Comparison of ENCODE assay signal across 37 cellular contexts in the genomic region with DNA sequence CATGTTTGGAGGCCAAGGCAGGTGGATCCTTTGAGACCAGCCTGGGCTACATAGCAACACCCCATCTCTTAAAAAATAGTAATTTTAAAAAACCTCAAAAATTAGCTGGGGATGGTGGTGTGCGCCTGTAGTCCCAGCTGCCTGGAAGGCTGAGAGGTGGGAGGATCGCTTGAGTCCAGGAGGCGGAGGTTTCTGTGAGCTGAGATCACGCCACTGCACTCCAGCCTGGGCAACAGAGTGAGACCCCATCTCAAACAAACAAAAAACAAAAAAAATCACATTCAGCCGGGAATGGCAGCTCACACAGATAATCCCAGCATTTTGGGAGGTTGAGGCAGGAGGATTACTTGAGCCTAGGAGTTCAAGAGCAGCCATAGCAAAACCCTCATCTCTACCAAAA. TPM values are rescaled to one million over a fixed set of nuclear protein-coding genes. Genes with fewer than 3 reads are reported as not detected.
DNase-seq lines count a peak whose midpoint lies in the region; ATAC-seq, FAIRE-seq and TF ChIP-seq lines count a peak whose summit lies in the region.
"Had no signal": no experiment of that assay in that cellular context is flagged by ENCODE, and none has a peak within 500 bp of the region (broad histone marks: within the 10 kb centered on the region; RNA-seq: fewer than 3 reads in every experiment).

No MANE protein-coding gene starts in this region.

- TF ChIP-seq EP300 in K562 (IDR thresholded peaks at IDR 0.05; ENCODE audit: low read length), result no peak
- TF ChIP-seq EP300 in HepG2 (IDR thresholded peaks at IDR 0.05; ENCODE audit: low read depth in 2 of 2, low read length in 2 of 2), result no peak
- TF ChIP-seq EP300 in HepG2 (CRISPR knock-in tag; IDR thresholded peaks at IDR 0.05; ENCODE audit: borderline replicate concordance), result no peak

- H3K4me1 ChIP-seq in HEK293 (ENCODE audit: control insufficient read depth, insufficient read depth, low read length), result no peaks in the 10 kb centered on the region
- no peaks in the 10 kb centered on the region; a peak in 2 of 5 replicates for H3K4me1 ChIP-seq in K562 (replicated peaks in 1 of 2; ENCODE audit: control insufficient read depth in 2 of 2, insufficient read depth in 2 of 2, low read length in 2 of 2)
- peaks cover 27% of the 10 kb centered on the region for H3K4me1 ChIP-seq in HepG2 (ENCODE audit: insufficient read depth, low read length)
- H3K4me1 ChIP-seq: A549, BE2C, BLaER1 had no signal

- TF ChIP-seq RAD21 in K562 (CRISPR knock-in tag; conservative IDR thresholded peaks at IDR 0.05 in 1 of 2, IDR thresholded peaks at IDR 0.05 in 1 of 2), result no peak
- no peak for TF ChIP-seq RAD21 in HepG2 (CRISPR knock-in tag; IDR thresholded peaks at IDR 0.05)

- H3K4me3 Mint-ChIP-seq in WTC11, result no peak overlapping the region
- H3K4me3 Mint-ChIP-seq: B cell; CD14-positive monocyte; CD4-positive, alpha-beta memory T cell; CD4-positive, alpha-beta T cell; CD4-positive, CD25-positive, alpha-beta regulatory T cell; CD8-positive, alpha-beta memory T cell; CD8-positive, alpha-beta T cell had no signal

- H3K9ac ChIP-seq in K562 (ENCODE audit: insufficient read depth in 1 of 2, low read depth in 2 of 2, low read length in 2 of 2), result no peak overlapping the region
- no peak overlapping the region for H3K9ac ChIP-seq in HepG2 (ENCODE audit: insufficient read depth, low read depth, low read length)
- H3K9ac ChIP-seq: BLaER1; BLaER1 treated with 17β-estradiol and CSF1 and Interleukin-3, amounts not matched to agents 10 nM and 100 nM had no signal

- FAIRE-seq in K562 (lab: Jason Lieb, UNC), result no peak
- no peak for FAIRE-seq in HepG2 (lab: Jason Lieb, UNC)
- FAIRE-seq: A204.1, A549, D721Med had no signal

- no peaks in the 10 kb centered on the region for H3K9me3 ChIP-seq in HEK293 (ENCODE audit: control insufficient read depth, insufficient read depth, low read depth, low read length)
- no peaks in the 10 kb centered on the region; the same call in 1 of the 2 replicates for H3K9me3 ChIP-seq in K562 (replicated peaks; ENCODE audit: control insufficient read depth, insufficient read depth, low read depth, low read length)
- no peaks in the 10 kb centered on the region for H3K9me3 ChIP-seq in HepG2 (ENCODE audit: low read length)
- H3K9me3 ChIP-seq: A549, BE2C, BLaER1 had no signal

- no peaks in the 10 kb centered on the region for H3K27me3 Mint-ChIP-seq in WTC11 (ENCODE audit: low read depth)
- H3K27me3 Mint-ChIP-seq: B cell; CD4-positive, alpha-beta memory T cell; CD4-positive, alpha-beta T cell; CD4-positive, CD25-positive, alpha-beta regulatory T cell; CD8-positive, alpha-beta memory T cell had no signal

- H3K27ac ChIP-seq in HEK293 (ENCODE audit: extremely low read depth, low read depth, low read length) (no peak overlapping the region), K562 (ENCODE audit: extremely low read depth, low read depth, low read length) (no peak overlapping the region), HepG2 (ENCODE audit: extremely low read length, insufficient read depth, low read length) (no peak overlapping the region)
- H3K27ac ChIP-seq: 22Rv1; A549; BLaER1; BLaER1 treated with 17β-estradiol and CSF1 and Interleukin-3, amounts not matched to agents 10 nM and 100 nM; C4-2B had no signal

- DNase-seq in WTC11 (ENCODE audit: low spot score) (no peak), K562 (ENCODE audit: extremely low read depth in 1 of 4, low spot score in 3 of 4) (no peak), HepG2 (ENCODE audit: low spot score) (no peak), medulla oblongata (ENCODE audit: extremely low spot score) (no peak)
- DNase-seq in central memory CD4-positive, alpha-beta T cell, result no peak
- DNase-seq in stimulated activated CD4-positive, alpha-beta T cell treated with anti-CD3 and anti-CD28 coated beads, Interleukin-12 subunit alpha, Interleukin-12 subunit beta, amount 100 ng/mL, for 4 hours, result no peak
- DNase-seq: 8988T; ACHN; AML-193; BE2C; C1 segment of cervical spinal cord; Caco-2; Calu3; CD4-positive, alpha-beta T cell; CD4-positive, CD25-positive, alpha-beta regulatory T cell; CD8-positive, alpha-beta memory T cell; CD8-positive, alpha-beta T cell; COR-L47; DMS 273 treated with DMSO at 0.1 percent for 48 hours; DMS153; DMS53; DMS79; DMS79 treated with DMSO at 0.1 percent for 48 hours; DND-41; EL had no signal

- TF ChIP-seq POLR2A in K562 (conservative IDR thresholded peaks at IDR 0.05), result no peak
- no peak for TF ChIP-seq POLR2A in HepG2 (IDR thresholded peaks at IDR 0.05; ENCODE audit: insufficient read depth in 1 of 2, low read depth in 2 of 2, low read length in 2 of 2)

- H4K20me1 ChIP-seq in K562 (replicated peaks; ENCODE audit: control insufficient read depth, insufficient read depth, low read length) (no peaks in the 10 kb centered on the region), HepG2 (ENCODE audit: insufficient read depth, low read length) (no peaks in the 10 kb centered on the region)

- H3K36me3 ChIP-seq in HEK293 (ENCODE audit: control insufficient read depth in 2 of 2, insufficient read depth in 1 of 2, low read length in 2 of 2) (peaks cover 14 to 18% of the 10 kb centered on the region in 2 experiments), K562 (ENCODE audit: control insufficient read depth, insufficient read depth, low read length) (peaks cover 7% of the 10 kb centered on the region; the same call in 1 of the 3 replicates), HepG2 (replicated peaks in 1 of 2; ENCODE audit: control insufficient read depth in 1 of 2, insufficient read depth in 2 of 2, low read length in 2 of 2) (peaks cover 0 to 6% of the 10 kb centered on the region in 2 experiments; a peak in 3 of 5 replicates)
- H3K36me3 ChIP-seq: BE2C had no signal

- H3K27me3 ChIP-seq in K562 (ENCODE audit: control insufficient read depth in 2 of 2, insufficient read depth in 2 of 2, low read length in 2 of 2), result no peaks in the 10 kb centered on the region
- H3K27me3 ChIP-seq in HepG2 (ENCODE audit: control insufficient read depth in 1 of 2, insufficient read depth in 2 of 2, low read length in 2 of 2), result no peaks in the 10 kb centered on the region
- H3K27me3 ChIP-seq: BE2C; BLaER1; BLaER1 treated with 17β-estradiol and CSF1 and Interleukin-3, amounts not matched to agents 10 nM and 100 nM had no signal

- TF ChIP-seq CTCF in HEK293 (tag by site-specific recombination; IDR thresholded peaks at IDR 0.05) (no peak), WTC11 (IDR thresholded peaks at IDR 0.05) (no peak), K562 (IDR thresholded peaks at IDR 0.05 in 2 of 3, conservative IDR thresholded peaks at IDR 0.05 in 1 of 3; ENCODE audit: insufficient read depth in 2 of 3, low read depth in 1 of 3, low read length in 3 of 3) (no peak), HepG2 (CRISPR knock-in tag; IDR thresholded peaks at IDR 0.05) (no peak)

- POLR2A ChIA-PET in HEK293 (lab: Yijun Ruan, JAX) (interaction anchor here (0.7 kb wide), 1 partner anchor 121 kb away, joined by 3 read pairs; no protein-coding TSS in a partner anchor), WTC11 (lab: Charles Lee) (no interaction called here), K562 (lab: Yijun Ruan, JAX) (no interaction called here), HepG2 (lab: Yijun Ruan, JAX) (no interaction called here)

- H3K9me1 ChIP-seq in K562 (ENCODE audit: control insufficient read depth, insufficient read depth, low read length), result no peaks in the 10 kb centered on the region

- CTCF ChIA-PET in HEK293 (lab: Yijun Ruan, JAX) (interaction anchor here (0.6 kb wide), 2 partner anchors 8 to 14 kb away, joined by 3 to 4 read pairs; no protein-coding TSS in a partner anchor), WTC11 (lab: Charles Lee) (interaction anchor here (0.7 kb wide), 1 partner anchor 306 kb away, joined by 3 read pairs; no protein-coding TSS in a partner anchor), K562 (lab: Yijun Ruan, JAX; ENCODE audit: low intra/inter-chr PET ratio) (no interaction called here), HepG2 (lab: Yijun Ruan, JAX; ENCODE audit: low intra/inter-chr PET ratio, low total read pairs) (no interaction called here)

- intact Hi-C loops in K562 (cut with micrococcal nuclease) (no loop called here), HepG2 (cut with micrococcal nuclease; ENCODE audit: unreplicated experiment) (loop anchor here (10.0 kb wide), 1 partner anchor 52 kb away; no protein-coding TSS in a partner anchor)

- H3K9me3 Mint-ChIP-seq in WTC11, result no peaks in the 10 kb centered on the region
- H3K9me3 Mint-ChIP-seq: CD4-positive, alpha-beta T cell; CD4-positive, CD25-positive, alpha-beta regulatory T cell; CD8-positive, alpha-beta memory T cell; CD8-positive, alpha-beta T cell had no signal

- BruUV-seq in K562 (replicated peaks; lab: Mats Ljungman, UMichigan), result no TSS peak
- no TSS peak for BruUV-seq in HepG2 (replicated peaks; lab: Mats Ljungman, UMichigan)

- H3K27ac Mint-ChIP-seq in WTC11, result no peak overlapping the region
- H3K27ac Mint-ChIP-seq: B cell; CD14-positive monocyte; CD4-positive, alpha-beta memory T cell; CD4-positive, alpha-beta T cell; CD4-positive, CD25-positive, alpha-beta regulatory T cell; CD8-positive, alpha-beta T cell had no signal

- peaks cover 5% of the 10 kb centered on the region for H3K36me3 Mint-ChIP-seq in WTC11

- H3K4me3 ChIP-seq in HEK293 (ENCODE audit: low read depth, low read length), result no peak overlapping the region
- no peak overlapping the region for H3K4me3 ChIP-seq in K562
- no peak overlapping the region for H3K4me3 ChIP-seq in HepG2 (replicated peaks in 1 of 3; ENCODE audit: insufficient read depth in 1 of 3, low read depth in 2 of 3, low read length in 3 of 3)
- H3K4me3 ChIP-seq: A549; BLaER1; BLaER1 treated with 17β-estradiol and CSF1 and Interleukin-3, amounts not matched to agents 10 nM and 100 nM had no signal

- H3K4me2 ChIP-seq in K562 (ENCODE audit: insufficient read depth, low read length) (no peak overlapping the region), HepG2 (ENCODE audit: low read depth, low read length) (no peak overlapping the region)
- H3K4me2 ChIP-seq: A549; BLaER1; BLaER1 treated with 17β-estradiol and CSF1 and Interleukin-3, amounts not matched to agents 10 nM and 100 nM had no signal

- H3K79me2 ChIP-seq in K562 (ENCODE audit: control insufficient read depth, insufficient read depth, low read length) (no peaks in the 10 kb centered on the region), HepG2 (ENCODE audit: insufficient read depth, low read length) (no peaks in the 10 kb centered on the region)

- in situ Hi-C loops in K562 (cut with MboI) (no loop called here), HepG2 (cut with HindIII; ENCODE audit: extremely low pct_ligation_motif_present, low pct_unique_long_range_greater_than_20kb) (no loop called here)

- no peak for ATAC-seq in WTC11
- ATAC-seq in K562, result no peak
- no peak for ATAC-seq in HepG2
- no peak for ATAC-seq in GM21390 (IDR thresholded peaks at IDR 0.05; ENCODE audit: unreplicated experiment)
- ATAC-seq: A549; CD8-positive, alpha-beta T cell had no signal

- H2AFZ ChIP-seq in K562 (ENCODE audit: low read depth, low read length), result no peak overlapping the region
- H2AFZ ChIP-seq in HepG2 (ENCODE audit: low read length), result no peak overlapping the region

- H3K4me1 Mint-ChIP-seq in WTC11, result no peaks in the 10 kb centered on the region
- H3K4me1 Mint-ChIP-seq: CD14-positive monocyte had no signal

- WGBS in K562 (ENCODE audit: insufficient coverage, low coverage, missing lambda C conversion rate), result 97% methylated on average over 5 of the region's 5 CpGs
- WGBS in HepG2 (ENCODE audit: low lambda C conversion rate), result 94% methylated on average over 5 of the region's 5 CpGs

RNA-seq across cellular contexts. Expression of a gene that starts 16.4 kb away (rescaled TPM):
- total RNA-seq in WTC11 (2021) (1,033 to 1,180 TPM (median 1,148 TPM) in 3 replicates), K562 (2014; rRNA removed) (234 and 310 TPM in 2 replicates), K562 (2014; rRNA removed; fragmentation: Illumina TruSeq; extraction: Trizol) (184 and 193 TPM in 2 replicates), K562 (2015; rRNA removed; fragmentation: Illumina TruSeq; extraction: Trizol) (224 TPM in 2 replicates), K562 (2021) (466 and 488 TPM in 2 replicates), HepG2 (2016; rRNA removed; fragmentation: Illumina TruSeq; extraction: Trizol) (256 and 504 TPM in 2 replicates)
- total RNA-seq in K562 (2011; cell fraction: chromatin; rRNA removed; ENCODE audit: low replicate concordance), result 89.4 and 152 TPM in 2 replicates
- total RNA-seq in K562 (2011; cell fraction: nucleolus; rRNA removed), result 61.4 and 88.2 TPM in 2 replicates
- 127 and 150 TPM in 2 replicates for total RNA-seq in K562 (2011; cell fraction: nucleoplasm; rRNA removed)
- polyA plus RNA-seq in K562 (2011; rRNA removed) (480 and 622 TPM in 2 replicates), K562 (2014; fragmentation: Illumina TruSeq; extraction: Trizol) (402 and 448 TPM in 2 replicates), K562 (2014; fragmentation: Nextera tagmentation; extraction: Ambion mirVana) (100 to 1,000 TPM; 323 to 513 TPM), K562 (2014; rRNA removed) (576 and 727 TPM in 2 replicates), HepG2 (2011; rRNA removed) (249 and 335 TPM in 2 replicates)
- 198 and 388 TPM in 2 replicates for polyA plus RNA-seq in K562 (2011; cell fraction: cytosol; rRNA removed)
- polyA plus RNA-seq in K562 (2011; cell fraction: nucleus; rRNA removed), result 77.5 and 131 TPM in 2 replicates
- 300 and 685 TPM in 2 replicates for polyA plus RNA-seq in K562 (2012)
- polyA minus RNA-seq in K562 (2011; rRNA and poly(A)+ RNA removed), result 684 and 865 TPM in 2 replicates
- 251 and 367 TPM in 2 replicates for polyA minus RNA-seq in K562 (2011; cell fraction: cytosol; rRNA and poly(A)+ RNA removed)
- polyA minus RNA-seq in K562 (2011; cell fraction: nucleus; rRNA and poly(A)+ RNA removed), result 34.3 and 69.4 TPM in 2 replicates
- total RNA-seq in HepG2 (2016; cell fraction: cytosol; rRNA removed; fragmentation: Illumina TruSeq; extraction: Trizol; ENCODE audit: low read depth), result 47.1 and 52.6 TPM in 2 replicates
- 277 and 538 TPM in 2 replicates for total RNA-seq in HepG2 (2016; cell fraction: insoluble cytoplasmic fraction; rRNA removed; fragmentation: Illumina TruSeq; extraction: Trizol)
- total RNA-seq in HepG2 (2016; cell fraction: membrane; rRNA removed; fragmentation: Illumina TruSeq; extraction: Trizol), result 139 and 150 TPM in 2 replicates
- total RNA-seq in HepG2 (2016; cell fraction: nucleus; rRNA removed; fragmentation: Illumina TruSeq; extraction: Trizol), result 149 and 165 TPM in 2 replicates
- polyA plus RNA-seq in HepG2 (2011; cell fraction: cytosol; rRNA removed), result 317 and 360 TPM in 2 replicates
- polyA plus RNA-seq in HepG2 (2011; cell fraction: nucleus; rRNA removed), result 61.1 and 72.7 TPM in 2 replicates
- 349 and 597 TPM in 2 replicates for polyA plus RNA-seq in HepG2 (2012)
- 53.7 and 53.8 TPM in 2 replicates for polyA plus RNA-seq in HepG2 (2016; cell fraction: cytosol; fragmentation: Illumina TruSeq; extraction: Trizol; ENCODE audit: low read depth)
- 882 and 909 TPM in 2 replicates for polyA plus RNA-seq in HepG2 (2016; cell fraction: insoluble cytoplasmic fraction; fragmentation: Illumina TruSeq; extraction: Trizol; ENCODE audit: low read depth)
- 149 and 156 TPM in 2 replicates for polyA plus RNA-seq in HepG2 (2016; cell fraction: membrane; fragmentation: Illumina TruSeq; extraction: Trizol; ENCODE audit: low read depth)
- 279 and 293 TPM in 2 replicates for polyA plus RNA-seq in HepG2 (2016; cell fraction: nucleus; fragmentation: Illumina TruSeq; extraction: Trizol; ENCODE audit: insufficient read depth, low read depth)
- polyA minus RNA-seq in HepG2 (2011; rRNA and poly(A)+ RNA removed; ENCODE audit: low replicate concordance), result 266 and 357 TPM in 2 replicates
- polyA minus RNA-seq in HepG2 (2011; cell fraction: cytosol; rRNA and poly(A)+ RNA removed), result 327 and 341 TPM in 2 replicates
- 88.1 and 126 TPM in 2 replicates for polyA minus RNA-seq in HepG2 (2011; cell fraction: nucleus; rRNA and poly(A)+ RNA removed)

RNA-seq across cellular contexts. Expression of a gene that starts 39.6 kb away (rescaled TPM):
- 43.6 to 45.2 TPM (median 43.7 TPM) in 3 replicates for total RNA-seq in WTC11 (2021)
- 33.0 TPM in 2 replicates for total RNA-seq in K562 (2011; cell fraction: chromatin; rRNA removed; ENCODE audit: low replicate concordance)
- 17.5 and 19.2 TPM in 2 replicates for total RNA-seq in K562 (2011; cell fraction: nucleolus; rRNA removed)
- 28.4 and 41.1 TPM in 2 replicates for total RNA-seq in K562 (2011; cell fraction: nucleoplasm; rRNA removed)
- 23.2 and 24.7 TPM in 2 replicates for total RNA-seq in K562 (2014; rRNA removed)
- 30.0 and 31.2 TPM in 2 replicates for total RNA-seq in K562 (2014; rRNA removed; fragmentation: Illumina TruSeq; extraction: Trizol)
- total RNA-seq in K562 (2015; rRNA removed; fragmentation: Illumina TruSeq; extraction: Trizol), result 29.2 and 30.2 TPM in 2 replicates
- 22.1 and 23.9 TPM in 2 replicates for total RNA-seq in K562 (2021)
- 32.0 and 40.2 TPM in 2 replicates for polyA plus RNA-seq in K562 (2011; rRNA removed)
- polyA plus RNA-seq in K562 (2011; cell fraction: cytosol; rRNA removed), result 18.8 and 29.0 TPM in 2 replicates
- polyA plus RNA-seq in K562 (2011; cell fraction: nucleus; rRNA removed), result 5.0 and 5.4 TPM in 2 replicates
- polyA plus RNA-seq in K562 (2012), result 14.3 and 18.9 TPM in 2 replicates
- polyA plus RNA-seq in K562 (2014; fragmentation: Illumina TruSeq; extraction: Trizol), result 26.5 and 27.3 TPM in 2 replicates
- polyA plus RNA-seq in K562 (2014; fragmentation: Nextera tagmentation; extraction: Ambion mirVana), result 10 to 100 TPM; 13.1 to 17.7 TPM
- 24.3 and 26.1 TPM in 2 replicates for polyA plus RNA-seq in K562 (2014; rRNA removed)
- 46.6 and 50.1 TPM in 2 replicates for polyA minus RNA-seq in K562 (2011; rRNA and poly(A)+ RNA removed)
- 17.0 and 17.5 TPM in 2 replicates for polyA minus RNA-seq in K562 (2011; cell fraction: cytosol; rRNA and poly(A)+ RNA removed)
- 4.3 and 5.8 TPM in 2 replicates for polyA minus RNA-seq in K562 (2011; cell fraction: nucleus; rRNA and poly(A)+ RNA removed)
- 54.2 and 66.2 TPM in 2 replicates for total RNA-seq in HepG2 (2016; rRNA removed; fragmentation: Illumina TruSeq; extraction: Trizol)
- total RNA-seq in HepG2 (2016; cell fraction: cytosol; rRNA removed; fragmentation: Illumina TruSeq; extraction: Trizol; ENCODE audit: low read depth), result 6.4 and 7.7 TPM in 2 replicates
- total RNA-seq in HepG2 (2016; cell fraction: insoluble cytoplasmic fraction; rRNA removed; fragmentation: Illumina TruSeq; extraction: Trizol), result 55.2 and 65.5 TPM in 2 replicates
- 35.0 and 35.8 TPM in 2 replicates for total RNA-seq in HepG2 (2016; cell fraction: membrane; rRNA removed; fragmentation: Illumina TruSeq; extraction: Trizol)
- total RNA-seq in HepG2 (2016; cell fraction: nucleus; rRNA removed; fragmentation: Illumina TruSeq; extraction: Trizol), result 21.6 and 23.7 TPM in 2 replicates
- 42.3 and 47.4 TPM in 2 replicates for polyA plus RNA-seq in HepG2 (2011; rRNA removed)
- polyA plus RNA-seq in HepG2 (2011; cell fraction: cytosol; rRNA removed), result 32.4 and 45.6 TPM in 2 replicates
- polyA plus RNA-seq in HepG2 (2011; cell fraction: nucleus; rRNA removed), result 7.9 and 11.0 TPM in 2 replicates
- 27.3 and 28.9 TPM in 2 replicates for polyA plus RNA-seq in HepG2 (2012)
- polyA plus RNA-seq in HepG2 (2016; cell fraction: cytosol; fragmentation: Illumina TruSeq; extraction: Trizol; ENCODE audit: low read depth), result 3.5 and 3.6 TPM in 2 replicates
- polyA plus RNA-seq in HepG2 (2016; cell fraction: insoluble cytoplasmic fraction; fragmentation: Illumina TruSeq; extraction: Trizol; ENCODE audit: low read depth), result 56.6 and 59.0 TPM in 2 replicates
- 19.4 and 19.8 TPM in 2 replicates for polyA plus RNA-seq in HepG2 (2016; cell fraction: membrane; fragmentation: Illumina TruSeq; extraction: Trizol; ENCODE audit: low read depth)
- polyA plus RNA-seq in HepG2 (2016; cell fraction: nucleus; fragmentation: Illumina TruSeq; extraction: Trizol; ENCODE audit: insufficient read depth, low read depth), result 30.2 and 30.5 TPM in 2 replicates
- polyA minus RNA-seq in HepG2 (2011; rRNA and poly(A)+ RNA removed; ENCODE audit: low replicate concordance), result 31.9 and 49.0 TPM in 2 replicates
- 31.0 and 34.3 TPM in 2 replicates for polyA minus RNA-seq in HepG2 (2011; cell fraction: cytosol; rRNA and poly(A)+ RNA removed)
- 13.8 and 19.4 TPM in 2 replicates for polyA minus RNA-seq in HepG2 (2011; cell fraction: nucleus; rRNA and poly(A)+ RNA removed)

Comparison
In these comparisons a context has a peak if more than half of its experiments do, and no peak if none do; other contexts are left out.
1. CTCF ChIA-PET loops: an anchor here in HEK293 (0.6 kb wide) and WTC11 (0.7 kb wide); none called in K562 and HepG2.